ENCODE assay signal across 1 cellular context in genomic region chr2:158922610-158923009, GRCh38.
TF ChIP-seq lines count a peak whose summit lies in the region.

No MANE protein-coding gene starts in this region.

TF ChIP-seq in IMR-90, 13 proteins besides CTCF, POLR2A, EP300 and RAD21 (continued from another document):
- TF ChIP-seq USF2 (IDR thresholded peaks at IDR 0.05; ENCODE audit: low read depth, low read length) (no peak), ELK1 (IDR thresholded peaks at IDR 0.05; ENCODE audit: borderline replicate concordance, low read depth, low read length) (no peak), FOS (IDR thresholded peaks at IDR 0.05; ENCODE audit: low read depth, low read length) (no peak), SMC3 (IDR thresholded peaks at IDR 0.05; ENCODE audit: low read depth, low read length) (no peak), MAFK (IDR thresholded peaks at IDR 0.05; ENCODE audit: low read depth, low read length) (no peak), RCOR1 (IDR thresholded peaks at IDR 0.05; ENCODE audit: insufficient replicate concordance, low read length) (no peak), CHD1 (IDR thresholded peaks at IDR 0.05; ENCODE audit: low read depth, low read length) (no peak), BHLHE40 (IDR thresholded peaks at IDR 0.05; ENCODE audit: low read depth, low read length) (no peak)
